Comparison of ENCODE assay signal across 14 cellular contexts in genomic region chr10:5894458-5894857, GRCh38.
"Had no signal": no experiment of that assay in that cellular context is flagged by ENCODE, and none has a peak within 500 bp of the region (broad histone marks: within the 10 kb centered on the region; RNA-seq: fewer than 3 reads in every experiment).

No MANE protein-coding gene starts in this region.

- H2AFZ ChIP-seq: neural progenitor cell had no signal

- H3K27ac ChIP-seq: ascending aorta, esophagus squamous epithelium, neural progenitor cell, ovary, stomach had no signal

- DNase-seq: activated CD4-positive, alpha-beta memory T cell treated with anti-CD3 and anti-CD28 coated beads, Interleukin-2, amount 10 ng/mL, durations not matched to agents 7 days and 5 days; activated CD4-positive, alpha-beta T cell treated with anti-CD3 and anti-CD28 coated beads for 1 hour; esophagus squamous epithelium; foreskin fibroblast; mesenchymal stem cell; ovary; stimulated activated CD4-positive, alpha-beta T cell treated with anti-CD3 and anti-CD28 coated beads, Interleukin-15, amount 100 ng/mL, for 24 hours; stimulated activated CD4-positive, alpha-beta T cell treated with anti-CD3 and anti-CD28 coated beads, Interleukin-4, amount 100 ng/mL, for 24 hours; stomach had no signal

- H3K9ac ChIP-seq: neural progenitor cell had no signal

- H3K27me3 ChIP-seq: ascending aorta, esophagus squamous epithelium, neural progenitor cell, ovary, stomach had no signal

- H3K9me3 ChIP-seq: ascending aorta, ovary had no signal

- FAIRE-seq: bronchial epithelial cell, urothelium cell line had no signal

- H3K4me3 Mint-ChIP-seq: activated CD4-positive, alpha-beta memory T cell treated with anti-CD3 and anti-CD28 coated beads, Interleukin-2, amount 10 ng/mL, durations not matched to agents 7 days and 5 days; neural progenitor cell had no signal

- H3K27me3 Mint-ChIP-seq: activated CD4-positive, alpha-beta memory T cell treated with anti-CD3 and anti-CD28 coated beads, Interleukin-2, amount 10 ng/mL, durations not matched to agents 7 days and 5 days had no signal

- H3K4me2 ChIP-seq: neural progenitor cell had no signal

- H3K4me3 ChIP-seq: ascending aorta, esophagus squamous epithelium, neural progenitor cell, ovary, stomach had no signal

- H3K27ac Mint-ChIP-seq: activated CD4-positive, alpha-beta memory T cell treated with anti-CD3 and anti-CD28 coated beads, Interleukin-2, amount 10 ng/mL, durations not matched to agents 7 days and 5 days; neural progenitor cell had no signal

- H3K36me3 ChIP-seq: neural progenitor cell, ovary had no signal

- H3K9me3 Mint-ChIP-seq: neural progenitor cell had no signal

- ATAC-seq: left lobe of liver had no signal
